Comparison of ENCODE assay signal across 8 cellular contexts in the genomic region with DNA sequence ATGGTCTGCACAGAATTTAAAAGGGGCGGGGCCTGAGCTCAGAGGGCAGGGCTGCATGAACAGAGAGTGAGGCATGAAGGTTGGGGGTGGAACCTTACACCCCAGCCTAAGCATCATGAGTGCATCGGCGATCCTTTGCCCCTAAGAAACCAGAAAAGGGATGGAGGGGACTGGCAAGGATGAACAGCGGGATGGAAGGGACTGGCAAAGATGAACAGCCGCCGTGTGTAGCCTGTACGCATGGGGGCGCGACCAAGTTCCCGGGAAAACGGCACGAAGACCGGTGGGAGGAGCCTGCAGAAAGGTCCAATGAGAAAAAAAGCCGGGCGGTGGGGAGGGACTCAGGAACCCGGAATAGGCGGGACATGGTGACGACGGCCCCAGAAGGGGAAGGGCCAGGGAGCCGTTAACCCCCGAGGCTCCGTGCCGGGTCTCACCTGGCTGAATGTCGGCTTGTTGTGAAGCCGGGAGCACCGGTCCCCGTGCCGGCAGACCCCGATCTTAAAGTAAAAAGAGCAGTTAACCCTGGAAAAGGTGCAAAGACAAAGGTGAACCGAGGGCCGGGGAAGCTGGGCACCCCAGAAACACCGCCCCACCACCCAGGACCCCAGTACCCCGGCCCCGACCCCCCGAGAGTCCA. TPM values are rescaled to one million over a fixed set of nuclear protein-coding genes. Genes with fewer than 3 reads are reported as not detected.
DNase-seq lines count a peak whose midpoint lies in the region; ATAC-seq and TF ChIP-seq lines count a peak whose summit lies in the region.

No MANE protein-coding gene starts in this region.

- H3K4me3 ChIP-seq in Panc1 (ENCODE audit: low read depth in 2 of 2, low read length in 2 of 2) (peak overlapping the region; percentile 92 to 97), muscle layer of duodenum (ENCODE audit: low read depth in 1 of 2, low read length in 2 of 2) (peak overlapping the region; percentile 90 to 94)

- intact Hi-C loops in Panc1 (cut with micrococcal nuclease; ENCODE audit: unreplicated experiment): no loop called here

- H3K4me1 ChIP-seq in Panc1 (ENCODE audit: control insufficient read depth, insufficient read depth, low read length) (peaks cover 30% of the 10 kb centered on the region), muscle layer of duodenum (ENCODE audit: control insufficient read depth in 1 of 2, insufficient read depth in 2 of 2, low read length in 2 of 2) (peaks cover 16 to 43% of the 10 kb centered on the region in 2 donors)

- TSS peak; percentile 90 for BruUV-seq in Panc1 (replicated peaks; lab: Mats Ljungman, UMichigan)

- H3K27ac ChIP-seq in C4-2B (peak overlapping the region; percentile 89), KOPT-K1 (ENCODE audit: low read depth, low read length, poor library complexity, severe bottlenecking) (peak overlapping the region; percentile 88), Panc1 (ENCODE audit: low read length) (peak overlapping the region; percentile 98), muscle layer of duodenum (ENCODE audit: low read length) (peak overlapping the region; percentile 98)

- CTCF ChIA-PET in Panc1 (lab: Charles Lee): interaction anchor here (0.6 to 0.7 kb wide), 3 partner anchors 29 to 89 kb away, joined by 3 to 7 read pairs (median 4); no protein-coding TSS in a partner anchor

- ATAC-seq in GM21367 (IDR thresholded peaks at IDR 0.05; ENCODE audit: unreplicated experiment) (peak; percentile 29), Panc1 (peak; percentile 80), esophagus mucosa (peak; percentile 71)

- H3K27me3 ChIP-seq in Panc1 (ENCODE audit: control insufficient read depth, insufficient read depth, low read length) (no peaks in the 10 kb centered on the region), muscle layer of duodenum (ENCODE audit: low read depth, low read length) (no peaks in the 10 kb centered on the region)

- H3K36me3 ChIP-seq in KOPT-K1 (ENCODE audit: insufficient read depth, low read length): no peaks in the 10 kb centered on the region
- H3K36me3 ChIP-seq in Panc1 (ENCODE audit: control insufficient read depth, insufficient read depth, low read length): no peaks in the 10 kb centered on the region
- peaks cover 0 to 16% of the 10 kb centered on the region in 2 donors for H3K36me3 ChIP-seq in muscle layer of duodenum (ENCODE audit: control insufficient read depth in 1 of 2, insufficient read depth in 2 of 2, low read length in 2 of 2)

- no peaks in the 10 kb centered on the region for H3K9me3 ChIP-seq in KOPT-K1 (ENCODE audit: insufficient read depth, low read length, poor library complexity, severe bottlenecking)
- no peaks in the 10 kb centered on the region for H3K9me3 ChIP-seq in Panc1 (ENCODE audit: control insufficient read depth, insufficient read depth, low read depth, low read length)
- no peaks in the 10 kb centered on the region for H3K9me3 ChIP-seq in muscle layer of duodenum (ENCODE audit: control insufficient read depth in 1 of 2, low read length in 2 of 2)

- in situ Hi-C loops in Panc1 (cut with HindIII; ENCODE audit: low pct_unique_long_range_greater_than_20kb, low sequenced_read_pairs): no loop called here

- POLR2A ChIA-PET in Panc1 (lab: Charles Lee): interaction anchor here (0.5 to 1.2 kb wide), 10 partner anchors 9 to 480 kb away, joined by 3 to 21 read pairs (median 5); no protein-coding TSS in a partner anchor

- DNase-seq in Panc1 (ENCODE audit: low read depth, low spot score): peak; percentile 89
- peak; percentile 95 to 96 for DNase-seq in activated T-cell treated with anti-CD3 and anti-CD28 coated beads, Interleukin-2, amount 50 U/mL, for 48 hours
- DNase-seq in stimulated activated CD8-positive, alpha-beta memory T cell treated with anti-CD3 and anti-CD28 coated beads, Interleukin-7, amount 100 ng/mL, for 24 hours (ENCODE audit: low read depth): peak; percentile 84

- TF ChIP-seq CTCF in C4-2B (conservative IDR thresholded peaks at IDR 0.05) (no peak), Panc1 (IDR thresholded peaks at IDR 0.05) (no peak)

RNA-seq across cellular contexts. Expression of a gene that starts 0.4 kb away (rescaled TPM):
- 29.8 TPM for total RNA-seq in Panc1 (2021; ENCODE audit: unreplicated experiment)
- 36.5 TPM for polyA plus RNA-seq in Panc1 (2012; ENCODE audit: insufficient read length)
- 10.1 TPM for total RNA-seq in esophagus mucosa

RNA-seq across cellular contexts. Expression of a gene that starts 0.6 kb away (rescaled TPM):
- total RNA-seq in Panc1 (2021; ENCODE audit: unreplicated experiment): 169 TPM
- 94.6 TPM for polyA plus RNA-seq in Panc1 (2012; ENCODE audit: insufficient read length)
- total RNA-seq in esophagus mucosa: 56.9 TPM

RNA-seq across cellular contexts. Expression of a gene that starts 2.6 kb away (rescaled TPM):
- total RNA-seq in Panc1 (2021; ENCODE audit: unreplicated experiment): 12.5 TPM
- polyA plus RNA-seq in Panc1 (2012; ENCODE audit: insufficient read length): 7.4 TPM
- total RNA-seq in esophagus mucosa: 2.4 TPM

RNA-seq across cellular contexts. Expression of a gene that starts 3.6 kb away (rescaled TPM):
- 23.5 TPM for total RNA-seq in Panc1 (2021; ENCODE audit: unreplicated experiment)
- polyA plus RNA-seq in Panc1 (2012; ENCODE audit: insufficient read length): 29.5 TPM
- 3.0 TPM for total RNA-seq in esophagus mucosa

RNA-seq across cellular contexts. Expression of a gene that starts 12.0 kb away (rescaled TPM):
- total RNA-seq in Panc1 (2021; ENCODE audit: unreplicated experiment) (0.87 TPM), esophagus mucosa (2.6 TPM)
- polyA plus RNA-seq in Panc1 (2012; ENCODE audit: insufficient read length): 1.0 TPM

Comparison
In these comparisons a context has a peak if more than half of its experiments do, and no peak if none do; other contexts are left out.
1. Peak in every context shown above with its lines: DNase-seq, ATAC-seq, H3K4me3 ChIP-seq and H3K27ac ChIP-seq.
2. ATAC-seq: peak in every context shown above with its lines; median percentile 80 in Panc1; 71 in esophagus mucosa; 29 in GM21367.